ENCODE assay signal across 21 cellular contexts in genomic region chr2:65658871-65659270, GRCh38.
DNase-seq lines count a peak whose midpoint lies in the region; ATAC-seq lines count a peak whose summit lies in the region.
"Had no signal": no experiment of that assay in that cellular context is flagged by ENCODE, and none has a peak within 500 bp of the region (broad histone marks: within the 10 kb centered on the region; RNA-seq: fewer than 3 reads in every experiment).

No MANE protein-coding gene starts in this region.

- peaks cover 2% of the 10 kb centered on the region for H3K4me1 Mint-ChIP-seq in stimulated activated naive CD8-positive, alpha-beta T cell treated with anti-CD3 and anti-CD28 coated beads, Interleukin-15, amount 100 ng/mL, for 72 hours
- peaks cover 5% of the 10 kb centered on the region for H3K4me1 Mint-ChIP-seq in activated T-helper 1 cell treated with anti-CD3 and anti-CD28 coated beads, Interleukin-12 subunit alpha, Interleukin-12 subunit beta, Interleukin-2, Interleukin-4 antibody, amounts not matched to agents 30 ng/mL and 10 ng/mL and 1 ng/mL, durations not matched to agents 14 hours and 24 hours and 36 hours (ENCODE audit: low read depth)

- ATAC-seq in stimulated activated naive CD8-positive, alpha-beta T cell treated with anti-CD3 and anti-CD28 coated beads, Interleukin-15, amount 100 ng/mL, for 72 hours = peak; percentile 7
- ATAC-seq in stimulated activated naive CD8-positive, alpha-beta T cell treated with anti-CD3 and anti-CD28 coated beads, Interleukin-15, Interleukin-2, amounts not matched to agents 100 U/mL and 50 U/mL, for 24 hours = no peak
- ATAC-seq in HG02588 (IDR thresholded peaks at IDR 0.05; ENCODE audit: unreplicated experiment) = no peak
- ATAC-seq: activated CD8-positive, alpha-beta T cell treated with anti-CD3 and anti-CD28 coated beads, Interleukin-2, amount 10 ng/mL, durations not matched to agents 7 days and 5 days had no signal

- no peak overlapping the region for H3K4me3 Mint-ChIP-seq in stimulated activated naive CD8-positive, alpha-beta T cell treated with anti-CD3 and anti-CD28 coated beads, Interleukin-15, amount 100 ng/mL, for 72 hours
- no peak overlapping the region for H3K4me3 Mint-ChIP-seq in activated T-helper 1 cell treated with anti-CD3 and anti-CD28 coated beads, Interleukin-12 subunit alpha, Interleukin-12 subunit beta, Interleukin-2, Interleukin-4 antibody, amounts not matched to agents 30 ng/mL and 10 ng/mL and 1 ng/mL, durations not matched to agents 14 hours and 24 hours and 36 hours
- H3K4me3 Mint-ChIP-seq: activated CD8-positive, alpha-beta T cell treated with anti-CD3 and anti-CD28 coated beads, Interleukin-2, amount 10 ng/mL, durations not matched to agents 7 days and 5 days; activated naive CD8-positive, alpha-beta T cell; nephron progenitor cell had no signal

- peak overlapping the region; percentile 84 for H3K27ac ChIP-seq in SJSA1
- H3K27ac ChIP-seq: C4-2B, prostate gland, skin epidermis had no signal

- H3K9me3 Mint-ChIP-seq in stimulated activated naive CD8-positive, alpha-beta T cell treated with anti-CD3 and anti-CD28 coated beads, Interleukin-15, amount 100 ng/mL, for 72 hours = no peaks in the 10 kb centered on the region
- no peaks in the 10 kb centered on the region for H3K9me3 Mint-ChIP-seq in activated T-helper 1 cell treated with anti-CD3 and anti-CD28 coated beads, Interleukin-12 subunit alpha, Interleukin-12 subunit beta, Interleukin-2, Interleukin-4 antibody, amounts not matched to agents 30 ng/mL and 10 ng/mL and 1 ng/mL, durations not matched to agents 14 hours and 24 hours and 36 hours

- H3K36me3 ChIP-seq in SJSA1 = no peaks in the 10 kb centered on the region
- H3K36me3 ChIP-seq: HAP-1, prostate gland had no signal

- no peak overlapping the region for H3K27ac Mint-ChIP-seq in stimulated activated naive CD8-positive, alpha-beta T cell treated with anti-CD3 and anti-CD28 coated beads, Interleukin-15, amount 100 ng/mL, for 72 hours
- no peak overlapping the region for H3K27ac Mint-ChIP-seq in activated T-helper 1 cell treated with anti-CD3 and anti-CD28 coated beads, Interleukin-12 subunit alpha, Interleukin-12 subunit beta, Interleukin-2, Interleukin-4 antibody, amounts not matched to agents 30 ng/mL and 10 ng/mL and 1 ng/mL, durations not matched to agents 14 hours and 24 hours and 36 hours
- H3K27ac Mint-ChIP-seq: activated CD8-positive, alpha-beta T cell treated with anti-CD3 and anti-CD28 coated beads, Interleukin-2, amount 10 ng/mL, durations not matched to agents 7 days and 5 days; activated naive CD8-positive, alpha-beta T cell had no signal

- no peaks in the 10 kb centered on the region for H3K9me3 ChIP-seq in SJSA1 (replicated peaks)
- H3K9me3 ChIP-seq: HAP-1, prostate gland had no signal

- peaks cover 37% of the 10 kb centered on the region for H3K27me3 Mint-ChIP-seq in stimulated activated naive CD8-positive, alpha-beta T cell treated with anti-CD3 and anti-CD28 coated beads, Interleukin-15, amount 100 ng/mL, for 72 hours
- peaks cover 2% of the 10 kb centered on the region for H3K27me3 Mint-ChIP-seq in activated T-helper 1 cell treated with anti-CD3 and anti-CD28 coated beads, Interleukin-12 subunit alpha, Interleukin-12 subunit beta, Interleukin-2, Interleukin-4 antibody, amounts not matched to agents 30 ng/mL and 10 ng/mL and 1 ng/mL, durations not matched to agents 14 hours and 24 hours and 36 hours (ENCODE audit: insufficient read depth)

- H3K4me1 ChIP-seq in SJSA1 (replicated peaks) = peaks cover 70% of the 10 kb centered on the region
- H3K4me1 ChIP-seq: prostate gland had no signal

- intact Hi-C loops in activated T-helper 1 cell treated with anti-CD3 and anti-CD28 coated beads, Interleukin-12 subunit alpha, Interleukin-12 subunit beta, Interleukin-2, Interleukin-4 antibody, amounts not matched to agents 30 ng/mL and 10 ng/mL and 1 ng/mL, durations not matched to agents 14 hours and 24 hours and 36 hours (cut with micrococcal nuclease) = no loop called here

- no peaks in the 10 kb centered on the region for H3K36me3 Mint-ChIP-seq in activated T-helper 1 cell treated with anti-CD3 and anti-CD28 coated beads, Interleukin-12 subunit alpha, Interleukin-12 subunit beta, Interleukin-2, Interleukin-4 antibody, amounts not matched to agents 30 ng/mL and 10 ng/mL and 1 ng/mL, durations not matched to agents 14 hours and 24 hours and 36 hours (ENCODE audit: low read depth)
- H3K36me3 Mint-ChIP-seq: activated naive CD8-positive, alpha-beta T cell had no signal

- no peak for DNase-seq in stimulated activated naive CD8-positive, alpha-beta T cell treated with anti-CD3 and anti-CD28 coated beads, Interleukin-15, amount 100 ng/mL, for 72 hours
- DNase-seq in stimulated activated naive CD8-positive, alpha-beta T cell treated with anti-CD3 and anti-CD28 coated beads, Interleukin-15, Interleukin-2, amounts not matched to agents 100 U/mL and 50 U/mL, for 24 hours = no peak
- peak; percentile 83 to 91 for DNase-seq in SJSA1 (ENCODE audit: low read depth in 1 of 2, low spot score in 2 of 2)
- DNase-seq in islet precursor cell = peak; percentile 66
- no peak for DNase-seq in NCI-H1092 (lab: John Stamatoyannopoulos, UW)
- no peak for DNase-seq in central memory CD4-positive, alpha-beta T cell
- no peak for DNase-seq in activated T-helper 1 cell treated with anti-CD3 and anti-CD28 coated beads, Interleukin-12 subunit alpha, Interleukin-12 subunit beta, Interleukin-2, Interleukin-4 antibody, amounts not matched to agents 30 ng/mL and 10 ng/mL and 1 ng/mL, durations not matched to agents 14 hours and 24 hours and 36 hours (ENCODE audit: low spot score)
- DNase-seq: activated CD4-positive, CD25-positive, alpha-beta regulatory T cell; activated CD8-positive, alpha-beta T cell treated with anti-CD3 and anti-CD28 coated beads, Interleukin-2, amount 10 ng/mL, durations not matched to agents 7 days and 5 days; cortex of kidney; hippocampal formation; NCI-H1105 treated with DMSO at 0.1 percent for 48 hours; stimulated activated CD4-positive, alpha-beta T cell treated with anti-CD3 and anti-CD28 coated beads, Interleukin-4, amount 100 ng/mL, for 1 hour; T-helper 9 cell had no signal

- no peaks in the 10 kb centered on the region for H3K27me3 ChIP-seq in SJSA1 (replicated peaks)

- no peak overlapping the region for H3K4me3 ChIP-seq in SJSA1
- H3K4me3 ChIP-seq: HAP-1, prostate gland, skin epidermis had no signal

Comparison
In these comparisons a context has a peak if more than half of its experiments do, and no peak if none do; other contexts are left out.
1. DNase-seq: peak in SJSA1 (2 of 2) and islet precursor cell (single experiment); none in stimulated activated naive CD8-positive, alpha-beta T cell treated with anti-CD3 and anti-CD28 coated beads, Interleukin-15, amount 100 ng/mL, for 72 hours (0 of 2), stimulated activated naive CD8-positive, alpha-beta T cell treated with anti-CD3 and anti-CD28 coated beads, Interleukin-15, Interleukin-2, amounts not matched to agents 100 U/mL and 50 U/mL, for 24 hours (single experiment), NCI-H1092 (single experiment), central memory CD4-positive, alpha-beta T cell (single experiment) and activated T-helper 1 cell treated with anti-CD3 and anti-CD28 coated beads, Interleukin-12 subunit alpha, Interleukin-12 subunit beta, Interleukin-2, Interleukin-4 antibody, amounts not matched to agents 30 ng/mL and 10 ng/mL and 1 ng/mL, durations not matched to agents 14 hours and 24 hours and 36 hours (single experiment).